30 cellular contexts compared by ENCODE assay signal in the genomic region with DNA sequence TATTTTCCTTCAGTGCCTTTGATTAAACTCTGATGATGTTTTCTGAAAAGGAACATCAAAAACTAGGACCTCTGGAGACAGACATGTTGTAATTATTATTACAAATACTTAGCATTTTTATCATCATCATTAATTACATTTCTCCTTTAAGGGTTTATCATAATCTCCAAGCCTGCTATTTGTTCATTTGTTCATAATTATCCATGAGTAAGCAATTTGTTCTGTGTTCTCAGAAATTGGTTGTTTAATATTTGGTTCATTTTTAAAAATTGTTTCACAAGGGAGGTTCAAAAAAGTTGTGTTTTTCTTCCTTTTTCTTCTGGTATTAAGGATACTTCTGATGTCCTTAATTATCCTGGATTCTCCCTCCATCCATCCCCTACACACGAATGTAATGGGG.
"Had no signal": no experiment of that assay in that cellular context is flagged by ENCODE, and none has a peak within 500 bp of the region (broad histone marks: within the 10 kb centered on the region; RNA-seq: fewer than 3 reads in every experiment).

No MANE protein-coding gene starts in this region.

- H3K4me3 Mint-ChIP-seq: naive thymus-derived CD8-positive, alpha-beta T cell; natural killer cell treated with Interleukin-12 subunit alpha and Interleukin-12 subunit beta and Interleukin-15 and Interleukin-18, amount 100 ng/mL, for 72 hours; neural progenitor cell; stimulated activated memory B cell treated with anti-CD40 and anti-IgM and Interleukin-4, amounts not matched to agents 10 μg/mL and 1 μg/mL and 100 μg/mL, for 72 hours; stimulated activated naive CD8-positive, alpha-beta T cell treated with anti-CD3 and anti-CD28 coated beads, Interleukin-15, amount 100 ng/mL, for 72 hours; type B pancreatic cell had no signal

- H3K36me3 Mint-ChIP-seq: naive thymus-derived CD8-positive, alpha-beta T cell; natural killer cell treated with Interleukin-12 subunit alpha and Interleukin-12 subunit beta and Interleukin-15 and Interleukin-18, amount 100 ng/mL, for 72 hours; neural progenitor cell; stimulated activated memory B cell treated with anti-CD40 and anti-IgM and Interleukin-4, amounts not matched to agents 10 μg/mL and 1 μg/mL and 100 μg/mL, for 72 hours had no signal

- H3K4me2 ChIP-seq: neural progenitor cell, smooth muscle cell had no signal

- H3K27me3 Mint-ChIP-seq: naive thymus-derived CD8-positive, alpha-beta T cell; natural killer cell treated with Interleukin-12 subunit alpha and Interleukin-12 subunit beta and Interleukin-15 and Interleukin-18, amount 100 ng/mL, for 72 hours; progenitor cell of endocrine pancreas; stimulated activated memory B cell treated with anti-CD40 and anti-IgM and Interleukin-4, amounts not matched to agents 10 μg/mL and 1 μg/mL and 100 μg/mL, for 72 hours; stimulated activated naive CD8-positive, alpha-beta T cell treated with anti-CD3 and anti-CD28 coated beads, Interleukin-15, amount 100 ng/mL, for 72 hours had no signal

- H3K4me3 ChIP-seq: neural progenitor cell, ovary, psoas muscle, skin epidermis, smooth muscle cell, spleen, suprapubic skin, testis, tibial artery, transverse colon, upper lobe of right lung, uterus had no signal

- ATAC-seq: naive thymus-derived CD8-positive, alpha-beta T cell; natural killer cell treated with Interleukin-12 subunit alpha and Interleukin-12 subunit beta and Interleukin-15 and Interleukin-18, amount 100 ng/mL, for 72 hours; psoas muscle; right cardiac atrium; stimulated activated memory B cell treated with anti-CD40 and anti-IgM and Interleukin-4, amounts not matched to agents 10 μg/mL and 1 μg/mL and 100 μg/mL, for 72 hours; stimulated activated naive CD8-positive, alpha-beta T cell treated with anti-CD3 and anti-CD28 coated beads, Interleukin-15, amount 100 ng/mL, for 72 hours; stimulated activated naive CD8-positive, alpha-beta T cell treated with anti-CD3 and anti-CD28 coated beads, Interleukin-15, Interleukin-2, amounts not matched to agents 100 U/mL and 50 U/mL, for 24 hours; upper lobe of right lung had no signal

- H3K9ac ChIP-seq: neural progenitor cell, parathyroid adenoma had no signal

- H3K4me1 Mint-ChIP-seq: naive thymus-derived CD8-positive, alpha-beta T cell; neural progenitor cell; stimulated activated memory B cell treated with anti-CD40 and anti-IgM and Interleukin-4, amounts not matched to agents 10 μg/mL and 1 μg/mL and 100 μg/mL, for 72 hours; stimulated activated naive CD8-positive, alpha-beta T cell treated with anti-CD3 and anti-CD28 coated beads, Interleukin-15, amount 100 ng/mL, for 72 hours had no signal

- H3K9me3 ChIP-seq: ovary, psoas muscle, spleen, suprapubic skin, testis, tibial artery, transverse colon, upper lobe of right lung, uterus had no signal

- H3K27me3 ChIP-seq: neural progenitor cell, ovary, spleen, suprapubic skin, testis, tibial artery, transverse colon, upper lobe of right lung, uterus had no signal

- DNase-seq: naive thymus-derived CD8-positive, alpha-beta T cell; occipital lobe; ovary; posterior cingulate gyrus; psoas muscle; right cardiac atrium; spleen; stimulated activated CD4-positive, alpha-beta T cell treated with anti-CD3 and anti-CD28 coated beads, Interleukin-12 subunit alpha, Interleukin-12 subunit beta, amount 100 ng/mL, for 4 hours; stimulated activated CD4-positive, alpha-beta T cell treated with anti-CD3 and anti-CD28 coated beads, Interleukin-1b, Interleukin-23, amount 100 ng/mL, for 48 hours; stimulated activated CD4-positive, alpha-beta T cell treated with anti-CD3 and anti-CD28 coated beads, Interleukin-4, amount 100 ng/mL, for 1 hour; stimulated activated CD4-positive, alpha-beta T cell treated with anti-CD3 and anti-CD28 coated beads, Interleukin-4, amount 100 ng/mL, for 4 hours; stimulated activated CD8-positive, alpha-beta memory T cell treated with anti-CD3 and anti-CD28 coated beads, Interleukin-4, amount 100 ng/mL, for 48 hours; stimulated activated naive CD4-positive, alpha-beta T cell; stimulated activated naive CD8-positive, alpha-beta T cell treated with anti-CD3 and anti-CD28 coated beads, Interleukin-15, amount 100 ng/mL, for 72 hours; stimulated activated naive CD8-positive, alpha-beta T cell treated with anti-CD3 and anti-CD28 coated beads, Interleukin-15, Interleukin-2, amounts not matched to agents 100 U/mL and 50 U/mL, for 24 hours; substantia nigra; testis; tibial artery; transverse colon; upper lobe of right lung; uterus had no signal

- H3K9me3 Mint-ChIP-seq: neural progenitor cell; stimulated activated memory B cell treated with anti-CD40 and anti-IgM and Interleukin-4, amounts not matched to agents 10 μg/mL and 1 μg/mL and 100 μg/mL, for 72 hours; stimulated activated naive CD8-positive, alpha-beta T cell treated with anti-CD3 and anti-CD28 coated beads, Interleukin-15, amount 100 ng/mL, for 72 hours had no signal

- H3K36me3 ChIP-seq: neural progenitor cell, ovary, spleen, suprapubic skin, tibial artery, transverse colon, upper lobe of right lung, uterus had no signal

- H3K27ac Mint-ChIP-seq: naive thymus-derived CD8-positive, alpha-beta T cell; natural killer cell treated with Interleukin-12 subunit alpha and Interleukin-12 subunit beta and Interleukin-15 and Interleukin-18, amount 100 ng/mL, for 72 hours; neural progenitor cell; progenitor cell of endocrine pancreas; stimulated activated memory B cell treated with anti-CD40 and anti-IgM and Interleukin-4, amounts not matched to agents 10 μg/mL and 1 μg/mL and 100 μg/mL, for 72 hours; stimulated activated naive CD8-positive, alpha-beta T cell treated with anti-CD3 and anti-CD28 coated beads, Interleukin-15, amount 100 ng/mL, for 72 hours; type B pancreatic cell had no signal

- H3K4me1 ChIP-seq: neural progenitor cell, parathyroid adenoma, psoas muscle, spleen, suprapubic skin, testis, transverse colon, upper lobe of right lung, uterus had no signal

- H3K27ac ChIP-seq: neural progenitor cell, ovary, parathyroid adenoma, psoas muscle, skin epidermis, spleen, suprapubic skin, testis, tibial artery, transverse colon, upper lobe of right lung, uterus had no signal

- H2AFZ ChIP-seq: neural progenitor cell, parathyroid adenoma had no signal
